ENCODE assay signal across 29 cellular contexts in genomic region chr20:10758446-10758845, GRCh38.
DNase-seq lines count a peak whose midpoint lies in the region; ATAC-seq and TF ChIP-seq lines count a peak whose summit lies in the region.
"Had no signal": no experiment of that assay in that cellular context is flagged by ENCODE, and none has a peak within 500 bp of the region (broad histone marks: within the 10 kb centered on the region; RNA-seq: fewer than 3 reads in every experiment).

No MANE protein-coding gene starts in this region.

- 46% methylated on average over 3 of the region's 4 CpGs for WGBS in mesenchymal stem cell

- H3K9me3 Mint-ChIP-seq in CD4-positive, alpha-beta memory T cell = peaks cover 0 to 2% (median 0%) of the 10 kb centered on the region in 8 donors
- H3K9me3 Mint-ChIP-seq: activated naive CD8-positive, alpha-beta T cell treated with anti-CD3 and anti-CD28 coated beads, Interleukin-2, amount 10 ng/mL, durations not matched to agents 7 days and 5 days; dendritic cell treated with granulocyte-macrophage colony-stimulating factor and Interleukin-4, amounts not matched to agents 40 ng/mL and 50 ng/mL, for 4 days; GM23338; neural crest cell had no signal

- H3K4me2 ChIP-seq in PC-3 (ENCODE audit: low read length) (peak overlapping the region; percentile 24), mesenchymal stem cell (ENCODE audit: low read length, poor library complexity, severe bottlenecking) (no peak overlapping the region)
- H3K4me2 ChIP-seq: BLaER1 treated with 17β-estradiol and CSF1 and Interleukin-3, amounts not matched to agents 10 nM and 100 nM; GM23338 had no signal

- H2AFZ ChIP-seq in PC-3 (ENCODE audit: low read length) (no peak overlapping the region), mesenchymal stem cell (ENCODE audit: low read depth, low read length) (no peak overlapping the region)
- H2AFZ ChIP-seq: GM23338 had no signal

- DNase-seq in H4 (ENCODE audit: low spot score) = peak; percentile 37
- DNase-seq in PC-3 = peak; percentile 97
- DNase-seq in dermis blood vessel endothelial cell = peak; percentile 66
- DNase-seq in mesenchymal stem cell = peak; percentile 59
- DNase-seq in CD4-positive, alpha-beta memory T cell = no peak
- DNase-seq in NCI-H1105 treated with DMSO at 0.1 percent for 48 hours (lab: John Stamatoyannopoulos, UW) = no peak
- no peak for DNase-seq in stimulated activated CD4-positive, alpha-beta T cell treated with anti-CD3 and anti-CD28 coated beads, Interleukin-15, amount 100 ng/mL, for 24 hours
- DNase-seq: activated CD4-positive, alpha-beta T cell treated with anti-CD3 and anti-CD28 coated beads for 48 hours; activated CD8-positive, alpha-beta memory T cell treated with anti-CD3 and anti-CD28 coated beads for 24 hours; activated gamma-delta T cell; activated naive CD8-positive, alpha-beta T cell treated with anti-CD3 and anti-CD28 coated beads, Interleukin-2, amount 10 ng/mL, durations not matched to agents 7 days and 5 days; activated T-cell treated with anti-CD3 and anti-CD28 coated beads, Interleukin-2, amount 50 U/mL, for 1 hour; Caco-2; central memory CD4-positive, alpha-beta T cell; DND-41; NCI-H2081; NCI-H345; NCI-H774; Right ventricle myocardium superior; stimulated activated naive CD4-positive, alpha-beta T cell treated with Interleukin-2 at 50 U/mL for 16 hours; WERI-Rb-1 had no signal

- POLR2A ChIA-PET in PC-3 (lab: Charles Lee; ENCODE audit: unreplicated experiment) = no interaction called here
- POLR2A ChIA-PET in CD4-positive, alpha-beta memory T cell (lab: Charles Lee; ENCODE audit: partially characterized antibody) = no interaction called here

- no peaks in the 10 kb centered on the region for H4K20me1 ChIP-seq in PC-3 (ENCODE audit: low read length)
- H4K20me1 ChIP-seq: BLaER1 treated with 17β-estradiol and CSF1 and Interleukin-3, amounts not matched to agents 10 nM and 100 nM had no signal

- H2BK120ac ChIP-seq in mesenchymal stem cell (ENCODE audit: low read depth, low read length) = peak overlapping the region; percentile 55

- H3K9me3 ChIP-seq in PC-3 (ENCODE audit: low read length) = peaks cover 11% of the 10 kb centered on the region
- H3K9me3 ChIP-seq in mesenchymal stem cell (ENCODE audit: control insufficient read depth, low read length) = no peaks in the 10 kb centered on the region
- H3K9me3 ChIP-seq in CD4-positive, alpha-beta memory T cell (ENCODE audit: control insufficient read depth in 1 of 2, low read length in 2 of 2) = no peaks in the 10 kb centered on the region
- H3K9me3 ChIP-seq: ascending aorta; BLaER1 treated with 17β-estradiol and CSF1 and Interleukin-3, amounts not matched to agents 10 nM and 100 nM; Caco-2 had no signal

- no peaks in the 10 kb centered on the region for H3K9me2 ChIP-seq in PC-3 (replicated peaks; ENCODE audit: low read length)

- H3K36me3 Mint-ChIP-seq in CD4-positive, alpha-beta memory T cell = no peaks in the 10 kb centered on the region
- H3K36me3 Mint-ChIP-seq: activated naive CD8-positive, alpha-beta T cell treated with anti-CD3 and anti-CD28 coated beads, Interleukin-2, amount 10 ng/mL, durations not matched to agents 7 days and 5 days had no signal

- no peak overlapping the region for H2BK5ac ChIP-seq in mesenchymal stem cell (ENCODE audit: low read depth, low read length, poor library complexity, severe bottlenecking)

- H3F3A ChIP-seq in PC-3 (ENCODE audit: low read length, unreplicated experiment) = peaks cover 8% of the 10 kb centered on the region

- H3K4me3 ChIP-seq in PC-3 (ENCODE audit: low read length) = no peak overlapping the region
- H3K4me3 ChIP-seq in mesenchymal stem cell (ENCODE audit: insufficient read depth in 1 of 2, low read depth in 1 of 2, low read length in 2 of 2) = no peak overlapping the region
- H3K4me3 ChIP-seq in CD4-positive, alpha-beta memory T cell (ENCODE audit: low read length in 2 of 2) = no peak overlapping the region
- H3K4me3 ChIP-seq: ascending aorta; BLaER1 treated with 17β-estradiol and CSF1 and Interleukin-3, amounts not matched to agents 10 nM and 100 nM; GM12878; GM23338 had no signal

- peak overlapping the region; percentile 46 for H2BK15ac ChIP-seq in mesenchymal stem cell (ENCODE audit: low read depth, poor library complexity, severe bottlenecking)

- peak overlapping the region; percentile 42 to 78 for H3K18ac ChIP-seq in mesenchymal stem cell (ENCODE audit: low read depth in 1 of 2, low read length in 2 of 2)

- TF ChIP-seq CTCF in PC-3 (conservative IDR thresholded peaks at IDR 0.05; ENCODE audit: low read depth, low read length) = no peak

- H3K79me2 ChIP-seq in PC-3 (ENCODE audit: low read length) = no peaks in the 10 kb centered on the region

- H3K27me3 ChIP-seq in PC-3 (ENCODE audit: low read length) (no peaks in the 10 kb centered on the region), mesenchymal stem cell (ENCODE audit: control insufficient read depth in 1 of 2, insufficient read depth in 1 of 2, low read length in 2 of 2) (no peaks in the 10 kb centered on the region)
- H3K27me3 ChIP-seq in CD4-positive, alpha-beta memory T cell (ENCODE audit: insufficient read depth, low read length) = no peaks in the 10 kb centered on the region
- H3K27me3 ChIP-seq: ascending aorta; BLaER1 treated with 17β-estradiol and CSF1 and Interleukin-3, amounts not matched to agents 10 nM and 100 nM had no signal

- H3K14ac ChIP-seq in mesenchymal stem cell (ENCODE audit: low read length in 2 of 2) = no peak overlapping the region

- no peaks in the 10 kb centered on the region for H3K79me1 ChIP-seq in mesenchymal stem cell (replicated peaks; ENCODE audit: low read length, poor library complexity, severe bottlenecking)

- peaks cover 42% of the 10 kb centered on the region for H3K4me1 ChIP-seq in PC-3 (ENCODE audit: insufficient read depth, low read length)
- peaks cover 3% of the 10 kb centered on the region for H3K4me1 ChIP-seq in mesenchymal stem cell (ENCODE audit: control insufficient read depth, insufficient read depth, low read depth, low read length)
- no peaks in the 10 kb centered on the region for H3K4me1 ChIP-seq in CD4-positive, alpha-beta memory T cell (ENCODE audit: insufficient read depth, low read length)
- H3K4me1 ChIP-seq: BLaER1 treated with 17β-estradiol and CSF1 and Interleukin-3, amounts not matched to agents 10 nM and 100 nM; Caco-2 had no signal

- CTCF ChIA-PET in PC-3 (lab: Charles Lee) = no interaction called here
- CTCF ChIA-PET in CD4-positive, alpha-beta memory T cell (lab: Charles Lee; ENCODE audit: partially characterized antibody) = no interaction called here

- H3K23ac ChIP-seq in mesenchymal stem cell (ENCODE audit: low read length in 2 of 2) = peak overlapping the region in 1 of 2 experiments; percentile 14

- BruUV-seq in PC-3 (replicated peaks; lab: Mats Ljungman, UMichigan) = no TSS peak

- peak overlapping the region; percentile 67 for H4K8ac ChIP-seq in mesenchymal stem cell (ENCODE audit: low read length)

- ATAC-seq in PC-3 (peak; percentile 72), GM19455 (IDR thresholded peaks at IDR 0.05; ENCODE audit: unreplicated experiment) (no peak)
- ATAC-seq: GM12878, GM23338, sciatic nerve had no signal

- intact Hi-C loops in PC-3 (cut with micrococcal nuclease) = loop anchor here (1.0 to 2.0 kb wide), 5 partner anchors 42 to 104 kb away; no protein-coding TSS in a partner anchor
- intact Hi-C loops in CD4-positive, alpha-beta memory T cell (cut with micrococcal nuclease) = no loop called here

- no peaks in the 10 kb centered on the region for H3K4me1 Mint-ChIP-seq in CD4-positive, alpha-beta memory T cell
- H3K4me1 Mint-ChIP-seq: activated naive CD8-positive, alpha-beta T cell treated with anti-CD3 and anti-CD28 coated beads, Interleukin-2, amount 10 ng/mL, durations not matched to agents 7 days and 5 days; neural crest cell had no signal

- H2AK5ac ChIP-seq in mesenchymal stem cell (ENCODE audit: low read length, severe bottlenecking) = no peak overlapping the region

- H4K91ac ChIP-seq in mesenchymal stem cell (ENCODE audit: low read length) = peak overlapping the region; percentile 8

- peak overlapping the region; percentile 70 for H3K9ac ChIP-seq in PC-3 (ENCODE audit: low read length)
- no peak overlapping the region for H3K9ac ChIP-seq in mesenchymal stem cell (ENCODE audit: low read length)
- H3K9ac ChIP-seq: BLaER1 treated with 17β-estradiol and CSF1 and Interleukin-3, amounts not matched to agents 10 nM and 100 nM had no signal

- H2BK12ac ChIP-seq in mesenchymal stem cell (ENCODE audit: low read length in 2 of 2) = peak overlapping the region in 1 of 2 experiments; percentile 79

- peaks cover 3 to 8% of the 10 kb centered on the region in 2 donors for H3K27me3 Mint-ChIP-seq in CD4-positive, alpha-beta memory T cell

- peak overlapping the region in 1 of 2 experiments; percentile 57 for H3K4ac ChIP-seq in mesenchymal stem cell (ENCODE audit: low read depth in 1 of 2, low read length in 2 of 2)

- peak overlapping the region; percentile 94 for H3K27ac ChIP-seq in PC-3 (ENCODE audit: low read length)
- no peak overlapping the region for H3K27ac ChIP-seq in mesenchymal stem cell (ENCODE audit: low read length, poor library complexity, severe bottlenecking)
- H3K27ac ChIP-seq in CD4-positive, alpha-beta memory T cell (ENCODE audit: low read depth, low read length) = no peak overlapping the region
- H3K27ac ChIP-seq: ascending aorta; BLaER1 treated with 17β-estradiol and CSF1 and Interleukin-3, amounts not matched to agents 10 nM and 100 nM; WERI-Rb-1 had no signal

- H3K36me3 ChIP-seq in PC-3 (ENCODE audit: low read depth, low read length) (peaks cover 14% of the 10 kb centered on the region), mesenchymal stem cell (ENCODE audit: control insufficient read depth in 1 of 2, insufficient read depth in 2 of 2, low read depth in 1 of 2, low read length in 2 of 2) (no peaks in the 10 kb centered on the region)
- H3K36me3 ChIP-seq in CD4-positive, alpha-beta memory T cell (ENCODE audit: insufficient read depth, low read length) = no peaks in the 10 kb centered on the region
- H3K36me3 ChIP-seq: ascending aorta; BLaER1 treated with 17β-estradiol and CSF1 and Interleukin-3, amounts not matched to agents 10 nM and 100 nM; WERI-Rb-1 had no signal

- H3K27ac Mint-ChIP-seq in CD4-positive, alpha-beta memory T cell = no peak overlapping the region
- H3K27ac Mint-ChIP-seq: activated naive CD8-positive, alpha-beta T cell treated with anti-CD3 and anti-CD28 coated beads, Interleukin-2, amount 10 ng/mL, durations not matched to agents 7 days and 5 days; dendritic cell treated with granulocyte-macrophage colony-stimulating factor and Interleukin-4, amounts not matched to agents 40 ng/mL and 50 ng/mL, for 4 days; GM23338 had no signal

- H3K4me3 Mint-ChIP-seq in CD4-positive, alpha-beta memory T cell = no peak overlapping the region
- H3K4me3 Mint-ChIP-seq: activated naive CD8-positive, alpha-beta T cell treated with anti-CD3 and anti-CD28 coated beads, Interleukin-2, amount 10 ng/mL, durations not matched to agents 7 days and 5 days; dendritic cell treated with granulocyte-macrophage colony-stimulating factor and Interleukin-4, amounts not matched to agents 40 ng/mL and 50 ng/mL, for 4 days; GM23338; neural crest cell had no signal

Comparison
In these comparisons a context has a peak if more than half of its experiments do, and no peak if none do; other contexts are left out.
1. DNase-seq: peak in H4 (single experiment), PC-3 (single experiment), dermis blood vessel endothelial cell (single experiment) and mesenchymal stem cell (single experiment); none in CD4-positive, alpha-beta memory T cell (0 of 5), NCI-H1105 treated with DMSO at 0.1 percent for 48 hours (single experiment) and stimulated activated CD4-positive, alpha-beta T cell treated with anti-CD3 and anti-CD28 coated beads, Interleukin-15, amount 100 ng/mL, for 24 hours (single experiment).